In the genomic region with DNA sequence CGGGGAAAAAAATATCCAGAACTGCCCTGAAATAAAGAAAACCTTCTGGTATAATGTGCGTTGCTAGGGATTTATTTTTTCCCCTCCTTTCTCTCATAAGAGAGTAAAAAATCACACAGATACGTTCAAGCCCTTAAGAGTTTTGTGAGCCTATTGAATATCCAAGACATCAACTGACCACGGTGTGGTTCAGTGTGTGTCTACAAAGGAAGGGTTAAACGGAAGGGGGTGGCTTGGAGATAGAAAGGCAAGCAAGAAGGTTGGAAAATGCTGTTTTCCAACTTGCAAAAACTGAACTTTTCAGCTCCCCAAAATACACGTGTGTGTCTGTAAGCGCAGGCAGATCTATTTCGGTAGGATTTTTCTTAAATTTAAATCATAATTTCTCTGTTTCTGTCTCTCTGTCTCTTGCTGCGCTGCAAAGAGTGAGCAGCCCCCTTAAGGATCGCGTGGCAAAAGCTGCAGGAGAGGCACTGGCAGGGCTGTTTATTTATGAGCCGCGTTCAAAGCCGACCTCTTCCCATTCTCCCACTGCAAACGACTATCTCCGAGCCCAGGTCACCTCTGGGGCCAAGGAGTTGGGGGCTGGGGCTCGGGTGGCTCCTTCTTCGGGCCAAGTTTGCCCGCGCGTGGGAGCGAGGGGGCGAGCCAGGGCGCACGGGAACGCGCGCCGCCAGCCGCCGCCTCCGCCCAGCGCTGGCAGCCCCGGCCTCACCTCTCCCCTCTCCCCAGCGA, we compare ENCODE assay signal across 8 cellular contexts. TPM values are rescaled to one million over a fixed set of nuclear protein-coding genes. Genes with fewer than 3 reads are reported as not detected.
A peak's percentile ranks its signal among the peaks of the same experiment; 100 is the strongest.
DNase-seq lines count a peak whose midpoint lies in the region; ATAC-seq and TF ChIP-seq lines count a peak whose summit lies in the region.

No MANE protein-coding gene starts in this region.

- H3K9me3 ChIP-seq in left ventricle myocardium inferior (replicated peaks), result no peaks in the 10 kb centered on the region
- H3K9me3 ChIP-seq in SK-N-MC (ENCODE audit: low read depth, low read length), result no peaks in the 10 kb centered on the region
- H3K9me3 ChIP-seq in thoracic aorta, result no peaks in the 10 kb centered on the region

- TF ChIP-seq CTCF in left ventricle myocardium inferior (IDR thresholded peaks at IDR 0.05; ENCODE audit: borderline replicate concordance) (no peak), thoracic aorta (IDR thresholded peaks at IDR 0.05) (no peak)

- no peak for DNase-seq in left ventricle myocardium inferior
- DNase-seq in cardiac septum (ENCODE audit: low spot score), result no peak
- no peak for DNase-seq in SK-N-MC (ENCODE audit: low read depth, low spot score)
- DNase-seq in thoracic aorta (ENCODE audit: low spot score), result no peak
- no peak for DNase-seq in ureter (ENCODE audit: low spot score)
- no peak for DNase-seq in NCI-H2196 treated with DMSO at 0.1 percent for 48 hours (lab: John Stamatoyannopoulos, UW; ENCODE audit: unreplicated experiment)
- no peak for DNase-seq in NCI-H2107 treated with DMSO at 0.1 percent for 48 hours (lab: John Stamatoyannopoulos, UW; ENCODE audit: unreplicated experiment)

- H3K36me3 ChIP-seq in left ventricle myocardium inferior (no peaks in the 10 kb centered on the region), SK-N-MC (ENCODE audit: insufficient read depth, low read length) (no peaks in the 10 kb centered on the region), thoracic aorta (no peaks in the 10 kb centered on the region)

- intact Hi-C loops in left ventricle myocardium inferior (cut with micrococcal nuclease), result no loop called here
- intact Hi-C loops in cardiac septum (cut with DNase I), result no loop called here

- H3K27me3 ChIP-seq in left ventricle myocardium inferior (ENCODE audit: low read depth) (peaks cover 54% of the 10 kb centered on the region), thoracic aorta (replicated peaks; ENCODE audit: insufficient read depth) (no peaks in the 10 kb centered on the region)

- ATAC-seq in thoracic aorta (ENCODE audit: insufficient number of reproducible peaks, low FRiP score, low read depth), result no peak

- peak overlapping the region; percentile 73 for H3K4me3 ChIP-seq in left ventricle myocardium inferior
- peak overlapping the region; percentile 81 for H3K4me3 ChIP-seq in SK-N-MC
- peak overlapping the region; percentile 73 for H3K4me3 ChIP-seq in iPS-11a (ENCODE audit: low read depth, low read length)
- peak overlapping the region; percentile 95 for H3K4me3 ChIP-seq in thoracic aorta

- peaks cover 42% of the 10 kb centered on the region for H3K4me1 ChIP-seq in left ventricle myocardium inferior
- no peaks in the 10 kb centered on the region for H3K4me1 ChIP-seq in thoracic aorta (ENCODE audit: control insufficient read depth in 1 of 2, low read depth in 2 of 2)

- no peak overlapping the region for H3K9ac ChIP-seq in SK-N-MC (ENCODE audit: insufficient read length)

- H3K27ac ChIP-seq in left ventricle myocardium inferior (replicated peaks), result peak overlapping the region; percentile 71
- H3K27ac ChIP-seq in SK-N-MC, result no peak overlapping the region
- peak overlapping the region in 1 of 2 donors; percentile 88 for H3K27ac ChIP-seq in thoracic aorta

RNA-seq across cellular contexts. Expression of gene SLIT2, which starts 0.5 kb away (rescaled TPM):
- total RNA-seq in left ventricle myocardium inferior (6.0 TPM), cardiac septum (8.6 TPM), thoracic aorta (10 to 100 TPM; 30.3 to 71.1 TPM), ureter (38.1 TPM)
